Comparison of ENCODE assay signal across 9 cellular contexts in genomic region chr6:10521104-10521808, GRCh38. TPM values are rescaled to one million over a fixed set of nuclear protein-coding genes. Genes with fewer than 3 reads are reported as not detected.
A peak's percentile ranks its signal among the peaks of the same experiment; 100 is the strongest.
DNase-seq lines count a peak whose midpoint lies in the region; ATAC-seq and TF ChIP-seq lines count a peak whose summit lies in the region.
"Had no signal": no experiment of that assay in that cellular context is flagged by ENCODE, and none has a peak within 500 bp of the region (broad histone marks: within the 10 kb centered on the region; RNA-seq: fewer than 3 reads in every experiment).

GCNT2 (plus strand) TSS chr6:10521351; CDS start chr6:10528912, 7,561 bp downstream.

- no peaks in the 10 kb centered on the region for H3K36me3 Mint-ChIP-seq in endodermal cell (ENCODE audit: low read depth)
- no peaks in the 10 kb centered on the region for H3K36me3 Mint-ChIP-seq in T-cell

- H3K27me3 Mint-ChIP-seq in endodermal cell (ENCODE audit: insufficient read depth) (no peaks in the 10 kb centered on the region), T-cell (peaks cover 5 to 10% of the 10 kb centered on the region in 2 donors)
- H3K27me3 Mint-ChIP-seq: central memory CD8-positive, alpha-beta T cell had no signal

- H3K36me3 ChIP-seq in endodermal cell (ENCODE audit: control insufficient read depth, insufficient read depth, low read length): no peaks in the 10 kb centered on the region
- H3K36me3 ChIP-seq in mucosa of rectum (ENCODE audit: control insufficient read depth in 2 of 2, insufficient read depth in 2 of 2, low read length in 2 of 2): no peaks in the 10 kb centered on the region

- H3K27ac ChIP-seq in AG04450 (ENCODE audit: low read depth, low read length) (peak within 1 kb of the TSS; percentile 57), endodermal cell (ENCODE audit: low read depth, low read length) (no peak within 1 kb of the TSS), mucosa of rectum (ENCODE audit: low read depth in 2 of 2, low read length in 2 of 2) (no peak within 1 kb of the TSS)

- ATAC-seq in GM21576 (IDR thresholded peaks at IDR 0.05; ENCODE audit: unreplicated experiment): peak; percentile 62
- ATAC-seq in T-cell (replicated peaks in 1 of 4): no peak

- H3K4me1 Mint-ChIP-seq in endodermal cell (peaks cover 36% of the 10 kb centered on the region), T-cell (no peaks in the 10 kb centered on the region)
- H3K4me1 Mint-ChIP-seq: central memory CD8-positive, alpha-beta T cell had no signal

- H3K9me3 Mint-ChIP-seq in endodermal cell (no peaks in the 10 kb centered on the region), T-cell (no peaks in the 10 kb centered on the region)
- H3K9me3 Mint-ChIP-seq: central memory CD8-positive, alpha-beta T cell had no signal

- H3K4me3 ChIP-seq in AG04450 (ENCODE audit: low read depth, low read length) (peak within 1 kb of the TSS; percentile 41), endodermal cell (ENCODE audit: low read length) (peak within 1 kb of the TSS; percentile 44), mucosa of rectum (ENCODE audit: low read length in 2 of 2) (peak within 1 kb of the TSS; percentile 32 to 45)

- CTCF ChIA-PET in AG04450 (lab: Charles Lee) (interaction anchor here (2.4 kb wide), 1 partner anchor 42 kb away, joined by 5 read pairs; no protein-coding TSS in a partner anchor), T-cell (lab: Charles Lee) (no interaction called here)

- H3K4me3 Mint-ChIP-seq in endodermal cell (peak within 1 kb of the TSS; percentile 13), T-cell (no peak within 1 kb of the TSS)
- H3K4me3 Mint-ChIP-seq: central memory CD8-positive, alpha-beta T cell had no signal

- peaks cover 8% of the 10 kb centered on the region for H3K4me1 ChIP-seq in endodermal cell (ENCODE audit: control insufficient read depth, insufficient read depth, low read length)
- H3K4me1 ChIP-seq in mucosa of rectum (ENCODE audit: control insufficient read depth in 2 of 2, insufficient read depth in 2 of 2, low read length in 2 of 2): peaks cover 3 to 6% of the 10 kb centered on the region in 2 donors

- H3K27ac Mint-ChIP-seq in endodermal cell (peak within 1 kb of the TSS; percentile 92), T-cell (no peak within 1 kb of the TSS)

- H3K9me3 ChIP-seq in AG04450 (ENCODE audit: control insufficient read depth, insufficient read depth, low read length) (no peaks in the 10 kb centered on the region; the same call in 1 of the 2 replicates), endodermal cell (ENCODE audit: control insufficient read depth, low read length) (no peaks in the 10 kb centered on the region), mucosa of rectum (ENCODE audit: control insufficient read depth in 2 of 2, low read length in 2 of 2) (no peaks in the 10 kb centered on the region)

- no peaks in the 10 kb centered on the region for H3K27me3 ChIP-seq in AG04450 (ENCODE audit: control insufficient read depth, insufficient read depth, low read length)
- no peaks in the 10 kb centered on the region for H3K27me3 ChIP-seq in endodermal cell (ENCODE audit: control insufficient read depth, insufficient read depth, low read length, poor library complexity, severe bottlenecking)
- H3K27me3 ChIP-seq in mucosa of rectum (ENCODE audit: control insufficient read depth in 2 of 2, insufficient read depth in 2 of 2, low read length in 2 of 2): no peaks in the 10 kb centered on the region

- 21 to 29% methylated on average over 9 to 12 of the region's 12 CpGs for WGBS in endodermal cell (ENCODE audit: insufficient coverage in 1 of 2, insufficient read length in 1 of 2), 2 experiments

- POLR2A ChIA-PET in AG04450 (lab: Yijun Ruan, JAX): no interaction called here
- POLR2A ChIA-PET in T-cell (lab: Charles Lee): no interaction called here

- no peak within 1 kb of the TSS for H3K9ac ChIP-seq in endodermal cell (ENCODE audit: extremely low read depth, low read length, poor library complexity, severe bottlenecking)
- H3K9ac ChIP-seq in mucosa of rectum (ENCODE audit: low read depth in 1 of 2, low read length in 2 of 2): peak within 1 kb of the TSS; percentile 1 to 5

- TF ChIP-seq CTCF in AG04450 (IDR thresholded peaks at IDR 0.05; ENCODE audit: low read depth, low read length) (no peak), endodermal cell (conservative IDR thresholded peaks at IDR 0.05) (no peak)

- DNase-seq in AG04450 (ENCODE audit: low read depth, low spot score): no peak
- DNase-seq in NCI-H146 treated with DMSO at 0.1 percent for 48 hours (lab: John Stamatoyannopoulos, UW; ENCODE audit: unreplicated experiment): peak; percentile 60
- peak; percentile 89 for DNase-seq in endodermal cell
- DNase-seq in activated CD4-positive, alpha-beta T cell treated with anti-CD3 and anti-CD28 coated beads, Interleukin-2, amount 50 U/mL, for 1 hour: no peak
- no peak for DNase-seq in ureter (ENCODE audit: low spot score)
- no peak for DNase-seq in T-cell

RNA-seq across cellular contexts. Expression of gene GCNT2, which starts in this region (rescaled TPM):
- polyA plus RNA-seq in AG04450 (2011; rRNA removed): 1.6 and 2.5 TPM in 2 replicates
- polyA minus RNA-seq in AG04450 (2011; rRNA and poly(A)+ RNA removed): 2.2 and 2.4 TPM in 2 replicates
- total RNA-seq in endodermal cell (10 to 100 TPM; 23.3 to 24.9 TPM), ureter (3.1 TPM), T-cell (1 to 10 TPM; 2.2 to 6.8 (median 2.9) TPM)
- polyA plus RNA-seq in endodermal cell (2013, experiment 1 of 2): 17.8 TPM
- polyA plus RNA-seq in endodermal cell (2013, experiment 2 of 2): 17.7 TPM

Comparison
In these comparisons a context has a peak if more than half of its experiments do, and no peak if none do; other contexts are left out.
1. DNase-seq: peak in NCI-H146 treated with DMSO at 0.1 percent for 48 hours (single experiment) and endodermal cell (single experiment); none in AG04450 (single experiment), activated CD4-positive, alpha-beta T cell treated with anti-CD3 and anti-CD28 coated beads, Interleukin-2, amount 50 U/mL, for 1 hour (single experiment), ureter (single experiment) and T-cell (0 of 34).
2. Peak in every context shown above with its lines, with median percentiles within 50 percentile points of each other: H3K4me3 ChIP-seq.